In the genomic region with DNA sequence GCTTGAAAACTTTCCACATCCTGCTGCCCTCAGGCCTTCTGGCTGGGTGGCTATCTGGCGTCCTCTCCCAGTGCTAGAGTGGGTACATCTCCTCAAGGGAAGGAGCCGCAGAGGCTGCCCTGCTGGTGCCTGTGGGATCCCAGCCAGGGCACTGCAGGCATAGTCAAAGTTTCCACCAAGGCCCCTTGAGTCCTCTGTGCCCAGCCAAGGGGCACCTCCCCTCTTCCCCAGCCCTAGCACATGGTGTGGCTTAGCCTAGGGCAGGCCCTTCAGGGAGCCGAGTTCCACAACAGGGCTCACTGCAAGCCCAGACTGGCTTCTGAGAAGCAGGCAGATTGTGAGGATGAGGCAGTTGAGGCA, we compare ENCODE assay signal across 10 cellular contexts.
A peak's percentile ranks its signal among the peaks of the same experiment; 100 is the strongest.
DNase-seq lines count a peak whose midpoint lies in the region; ATAC-seq, FAIRE-seq and TF ChIP-seq lines count a peak whose summit lies in the region.
"Had no signal": no experiment of that assay in that cellular context is flagged by ENCODE, and none has a peak within 500 bp of the region (broad histone marks: within the 10 kb centered on the region; RNA-seq: fewer than 3 reads in every experiment).

No MANE protein-coding gene starts in this region.

- H3K4me3 Mint-ChIP-seq in CD4-positive, alpha-beta T cell = no peak overlapping the region
- H3K4me3 Mint-ChIP-seq: T-helper 17 cell had no signal

- POLR2A ChIA-PET in CD4-positive, alpha-beta T cell (lab: Charles Lee) = no interaction called here

- peaks cover 4% of the 10 kb centered on the region for H3K4me1 Mint-ChIP-seq in CD4-positive, alpha-beta T cell (ENCODE audit: low read depth)

- no peak for ATAC-seq in right lobe of liver
- ATAC-seq in CD4-positive, alpha-beta T cell (ENCODE audit: poor library complexity) = no peak
- ATAC-seq: T-helper 17 cell had no signal

- intact Hi-C loops in right lobe of liver (cut with DNase I) (no loop called here), testis (cut with DNase I; ENCODE audit: low total_unique reads) (no loop called here)
- intact Hi-C loops in CD4-positive, alpha-beta T cell (cut with DNase I, micrococcal nuclease) = no loop called here

- TF ChIP-seq CTCF in right lobe of liver (IDR thresholded peaks at IDR 0.05) = no peak
- no peak for TF ChIP-seq CTCF in suprapubic skin (IDR thresholded peaks at IDR 0.05)
- TF ChIP-seq CTCF in testis (IDR thresholded peaks at IDR 0.05) = no peak
- no peak for TF ChIP-seq CTCF in CD4-positive, alpha-beta T cell (IDR thresholded peaks at IDR 0.05)

- TF ChIP-seq EP300 in suprapubic skin (IDR thresholded peaks at IDR 0.05) = no peak

- no peaks in the 10 kb centered on the region for H3K36me3 Mint-ChIP-seq in CD4-positive, alpha-beta T cell (ENCODE audit: low read depth)

- no peaks in the 10 kb centered on the region for H3K9me3 Mint-ChIP-seq in CD4-positive, alpha-beta T cell

- no peak for FAIRE-seq in GM12891 (lab: Jason Lieb, UNC)

- H3K27me3 ChIP-seq in right lobe of liver (no peaks in the 10 kb centered on the region), suprapubic skin (no peaks in the 10 kb centered on the region), testis (no peaks in the 10 kb centered on the region)
- no peaks in the 10 kb centered on the region for H3K27me3 ChIP-seq in CD4-positive, alpha-beta T cell (ENCODE audit: control insufficient read depth, insufficient read depth, low read length)

- CTCF ChIA-PET in CD4-positive, alpha-beta T cell (lab: Charles Lee) = no interaction called here

- no peak overlapping the region for H3K4me3 ChIP-seq in right lobe of liver
- no peak overlapping the region for H3K4me3 ChIP-seq in suprapubic skin
- H3K4me3 ChIP-seq in testis = peak overlapping the region in 1 of 2 donors; percentile 60

- no peaks in the 10 kb centered on the region for H3K4me1 ChIP-seq in right lobe of liver
- peaks cover 68% of the 10 kb centered on the region for H3K4me1 ChIP-seq in suprapubic skin
- peaks cover 42% of the 10 kb centered on the region for H3K4me1 ChIP-seq in testis

- H3K36me3 ChIP-seq in right lobe of liver (no peaks in the 10 kb centered on the region), suprapubic skin (no peaks in the 10 kb centered on the region), testis (ENCODE audit: low read depth, missing control alignments) (no peaks in the 10 kb centered on the region)

- peak; percentile 21 for DNase-seq in NCI-H2196 (lab: John Stamatoyannopoulos, UW; ENCODE audit: unreplicated experiment)
- peak in 2 of 3 donors; percentile 37 to 40 for DNase-seq in right lobe of liver
- DNase-seq in suprapubic skin (ENCODE audit: low spot score in 2 of 2) = peak; percentile 59 to 76
- no peak for DNase-seq in testis
- no peak for DNase-seq in CD4-positive, alpha-beta T cell
- no peak for DNase-seq in GM12891 (ENCODE audit: insufficient read length, low spot score)
- DNase-seq: cortex of kidney, NCI-H774, T-helper 17 cell had no signal

- H3K27ac ChIP-seq in cingulate gyrus (ENCODE audit: low read depth, low read length) (peak overlapping the region; percentile 23), right lobe of liver (no peak overlapping the region), suprapubic skin (peak overlapping the region; percentile 81), testis (peak overlapping the region in 1 of 2 donors; percentile 66)
- no peak overlapping the region for H3K27ac ChIP-seq in CD4-positive, alpha-beta T cell (ENCODE audit: low read depth, low read length)

- no CpG with 5 or more reads among the region's 3 CpGs for WGBS in right lobe of liver (ENCODE audit: insufficient coverage, low coverage, low lambda C conversion rate, missing lambda C conversion rate)
- 59% methylated on average over 2 of the region's 3 CpGs for WGBS in suprapubic skin
- 43 to 75% methylated on average over 1 to 3 of the region's 3 CpGs for WGBS in testis, 2 donors

- H3K27ac Mint-ChIP-seq in CD4-positive, alpha-beta T cell = no peak overlapping the region
- H3K27ac Mint-ChIP-seq: T-helper 17 cell had no signal

- no peak for TF ChIP-seq POLR2A in right lobe of liver (IDR thresholded peaks at IDR 0.05)
- no peak for TF ChIP-seq POLR2A in suprapubic skin (IDR thresholded peaks at IDR 0.05)
- TF ChIP-seq POLR2A in testis (IDR thresholded peaks at IDR 0.05) = no peak
- no peak for TF ChIP-seq POLR2A in GM12891 (IDR thresholded peaks at IDR 0.05; ENCODE audit: low read depth, low read length)

- no peaks in the 10 kb centered on the region for H3K27me3 Mint-ChIP-seq in CD4-positive, alpha-beta T cell
- H3K27me3 Mint-ChIP-seq: T-helper 17 cell had no signal

- H3K9me3 ChIP-seq in right lobe of liver (no peaks in the 10 kb centered on the region), suprapubic skin (no peaks in the 10 kb centered on the region), testis (no peaks in the 10 kb centered on the region)
- H3K9me3 ChIP-seq in CD4-positive, alpha-beta T cell (ENCODE audit: control insufficient read depth, low read length) = no peaks in the 10 kb centered on the region

TF ChIP-seq in GM12891, 5 proteins besides CTCF, POLR2A, EP300 and RAD21:
- TF ChIP-seq POLR2AphosphoS5 (IDR thresholded peaks at IDR 0.05; ENCODE audit: low read depth, low read length) (no peak), SPI1 (IDR thresholded peaks at IDR 0.05; ENCODE audit: low read depth, low read length) (no peak), POU2F2 (IDR thresholded peaks at IDR 0.05; ENCODE audit: low read depth, low read length) (no peak), PAX5 (IDR thresholded peaks at IDR 0.05; ENCODE audit: insufficient read depth, low read length, severe bottlenecking) (no peak), TAF1 (IDR thresholded peaks at IDR 0.05; ENCODE audit: low read depth, low read length) (no peak)

Comparison
In these comparisons a context has a peak if more than half of its experiments do, and no peak if none do; other contexts are left out.
1. DNase-seq: peak in NCI-H2196 (single experiment), right lobe of liver (2 of 3) and suprapubic skin (2 of 2); none in testis (single experiment), CD4-positive, alpha-beta T cell (0 of 10) and GM12891 (single experiment).
2. H3K27ac ChIP-seq: peak in cingulate gyrus (single experiment) and suprapubic skin (single experiment); none in right lobe of liver (0 of 3) and CD4-positive, alpha-beta T cell (single experiment).